Comparison of ENCODE assay signal across 9 cellular contexts in the genomic region with DNA sequence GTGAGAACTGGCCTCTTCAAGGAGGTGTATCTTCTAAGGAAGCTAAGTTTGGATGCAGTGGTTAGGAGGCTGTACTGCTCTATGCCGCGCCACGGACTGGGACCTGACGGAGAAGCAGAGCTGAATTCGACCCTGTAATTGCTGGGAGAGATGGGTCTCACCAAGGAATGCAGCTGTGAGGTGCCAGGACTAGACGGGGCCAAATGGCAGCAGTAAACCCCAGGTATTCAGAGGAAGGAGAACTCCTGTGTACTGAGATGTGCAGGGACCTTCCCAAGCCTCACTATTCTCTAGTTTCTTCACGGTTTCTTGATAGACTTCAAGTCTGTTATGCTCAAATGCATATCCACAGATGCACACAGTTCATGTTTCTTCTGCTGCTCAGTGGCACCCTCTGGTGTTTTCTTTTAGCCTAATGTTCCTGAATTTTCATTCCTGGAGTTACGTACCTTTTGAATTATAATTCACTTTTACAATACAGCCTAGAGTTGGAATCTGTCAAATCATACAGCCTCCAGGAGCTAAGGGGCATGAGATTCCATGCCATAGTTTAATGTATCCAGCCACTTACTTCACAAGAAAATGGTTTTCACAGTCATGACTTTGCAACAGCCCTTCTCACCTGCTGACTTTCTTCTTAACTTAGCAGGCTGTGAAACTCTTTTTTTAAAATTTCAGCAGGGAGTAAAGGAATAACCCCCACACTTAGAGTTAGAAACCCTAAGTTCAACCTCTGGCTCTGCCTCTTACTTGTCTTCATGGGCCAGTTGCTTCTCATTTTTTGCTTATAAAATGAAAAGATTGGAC.
DNase-seq lines count a peak whose midpoint lies in the region; ATAC-seq and TF ChIP-seq lines count a peak whose summit lies in the region.
"Had no signal": no experiment of that assay in that cellular context is flagged by ENCODE, and none has a peak within 500 bp of the region (broad histone marks: within the 10 kb centered on the region; RNA-seq: fewer than 3 reads in every experiment).

No MANE protein-coding gene starts in this region.

- no peaks in the 10 kb centered on the region for H3K9me3 Mint-ChIP-seq in T-helper 2 cell treated with Interferon-gamma antibody and Interleukin-4, amounts not matched to agents 5 μg/mL and 100 μg/mL, for 36 hours

- TF ChIP-seq POLR2A in NB4 (IDR thresholded peaks at IDR 0.05; ENCODE audit: extremely low read depth, insufficient read length): no peak

- DNase-seq in GM12864 (ENCODE audit: low read depth) (no peak), NB4 (ENCODE audit: low read depth) (peak; percentile 55), mammary epithelial cell (peak; percentile 21), lung microvascular endothelial cell (ENCODE audit: low read depth in 2 of 2) (peak; percentile 50 to 59)
- no peak for DNase-seq in T-helper 2 cell treated with Interferon-gamma antibody and Interleukin-4, amounts not matched to agents 5 μg/mL and 100 μg/mL, for 36 hours (ENCODE audit: low spot score)

- H3K4me1 Mint-ChIP-seq in T-helper 2 cell treated with Interferon-gamma antibody and Interleukin-4, amounts not matched to agents 5 μg/mL and 100 μg/mL, for 36 hours (ENCODE audit: low read depth): no peaks in the 10 kb centered on the region

- WGBS in mammary epithelial cell (ENCODE audit: low coverage, missing lambda C conversion rate): 53% methylated on average over 4 of the region's 8 CpGs

- H3K4me1 ChIP-seq in mammary epithelial cell (ENCODE audit: insufficient read depth, low read length): no peaks in the 10 kb centered on the region

- ATAC-seq in GM19324 (IDR thresholded peaks at IDR 0.05; ENCODE audit: low FRiP score, unreplicated experiment) (no peak), HG03095 (IDR thresholded peaks at IDR 0.05; ENCODE audit: unreplicated experiment) (no peak), GM19328 (IDR thresholded peaks at IDR 0.05; ENCODE audit: unreplicated experiment) (no peak)

- BruUV-seq in mammary epithelial cell (replicated peaks; lab: Mats Ljungman, UMichigan): no TSS peak

- H4K20me1 ChIP-seq in mammary epithelial cell (ENCODE audit: insufficient read depth, low read length): no peaks in the 10 kb centered on the region

- peaks cover 20% of the 10 kb centered on the region for H3K27me3 Mint-ChIP-seq in T-helper 2 cell treated with Interferon-gamma antibody and Interleukin-4, amounts not matched to agents 5 μg/mL and 100 μg/mL, for 36 hours (ENCODE audit: low read depth)

- no peak overlapping the region for H3K4me2 ChIP-seq in mammary epithelial cell (ENCODE audit: insufficient read depth, low read depth, low read length)

- H2AFZ ChIP-seq in mammary epithelial cell (ENCODE audit: low read depth, low read length): no peak overlapping the region

- intact Hi-C loops in mammary epithelial cell (cut with micrococcal nuclease): loop anchor here (1.0 to 5.0 kb wide), 3 partner anchors 96 to 241 kb away; no protein-coding TSS in a partner anchor

- H3K4me3 ChIP-seq in GM12864 (ENCODE audit: low read depth, low read length) (no peak overlapping the region), NB4 (ENCODE audit: low read depth, low read length) (no peak overlapping the region), mammary epithelial cell (replicated peaks in 1 of 3; ENCODE audit: insufficient read depth in 1 of 3, low read depth in 2 of 3, low read length in 3 of 3) (no peak overlapping the region)

- no peaks in the 10 kb centered on the region for H3K36me3 Mint-ChIP-seq in T-helper 2 cell treated with Interferon-gamma antibody and Interleukin-4, amounts not matched to agents 5 μg/mL and 100 μg/mL, for 36 hours (ENCODE audit: low read depth)

- H3K4me3 Mint-ChIP-seq in T-helper 2 cell treated with Interferon-gamma antibody and Interleukin-4, amounts not matched to agents 5 μg/mL and 100 μg/mL, for 36 hours: no peak overlapping the region

- in situ Hi-C loops in mammary epithelial cell (cut with MboI; ENCODE audit: low sequenced_read_pairs in 2 of 2): no loop called here

- no peak overlapping the region for H3K27ac ChIP-seq in mammary epithelial cell (ENCODE audit: insufficient read depth, low read depth, low read length)
- H3K27ac ChIP-seq: neutrophil had no signal

- H3K27ac Mint-ChIP-seq in T-helper 2 cell treated with Interferon-gamma antibody and Interleukin-4, amounts not matched to agents 5 μg/mL and 100 μg/mL, for 36 hours: no peak overlapping the region

- no peak overlapping the region for H3K9ac ChIP-seq in mammary epithelial cell (ENCODE audit: insufficient read depth, low read length)

- TF ChIP-seq CTCF in GM12864 (IDR thresholded peaks at IDR 0.05; ENCODE audit: low read depth, low read length, missing control alignments) (peak; percentile 61), NB4 (IDR thresholded peaks at IDR 0.05; ENCODE audit: low read depth, low read length) (peak; percentile 52), mammary epithelial cell (conservative IDR thresholded peaks at IDR 0.05 in 1 of 2, IDR thresholded peaks at IDR 0.05 in 1 of 2; ENCODE audit: extremely low read depth in 1 of 2, insufficient read depth in 1 of 2, low read depth in 1 of 2, low read length in 2 of 2) (peak; percentile 62 to 71)

- H3K27me3 ChIP-seq in mammary epithelial cell (ENCODE audit: insufficient read depth, low read length): no peaks in the 10 kb centered on the region

- H3K9me3 ChIP-seq in mammary epithelial cell (replicated peaks; ENCODE audit: insufficient read depth, low read length): no peaks in the 10 kb centered on the region
- H3K9me3 ChIP-seq: neutrophil had no signal

- dilution Hi-C loops in mammary epithelial cell (cut with HindIII; ENCODE audit: low sequenced_read_pairs): no loop called here

- no peaks in the 10 kb centered on the region for H3K79me2 ChIP-seq in mammary epithelial cell (ENCODE audit: insufficient read depth, low read length)

- H3K36me3 ChIP-seq in mammary epithelial cell (ENCODE audit: insufficient read depth, low read length): no peaks in the 10 kb centered on the region
- H3K36me3 ChIP-seq: neutrophil had no signal

- CTCF ChIA-PET in mammary epithelial cell (lab: Charles Lee; ENCODE audit: low non-redundant PET): interaction anchor here (0.8 to 0.9 kb wide), 2 partner anchors 22 to 240 kb away, joined by 4 to 11 read pairs; no protein-coding TSS in a partner anchor

Comparison
In these comparisons a context has a peak if more than half of its experiments do, and no peak if none do; other contexts are left out.
1. DNase-seq: peak in NB4 (single experiment), mammary epithelial cell (single experiment) and lung microvascular endothelial cell (2 of 2); none in GM12864 (single experiment) and T-helper 2 cell treated with Interferon-gamma antibody and Interleukin-4, amounts not matched to agents 5 μg/mL and 100 μg/mL, for 36 hours (single experiment).
2. Peak in every context shown above with its lines, with median percentiles within 50 percentile points of each other: CTCF ChIP-seq.